8 cellular contexts compared by ENCODE assay signal in the genomic region with DNA sequence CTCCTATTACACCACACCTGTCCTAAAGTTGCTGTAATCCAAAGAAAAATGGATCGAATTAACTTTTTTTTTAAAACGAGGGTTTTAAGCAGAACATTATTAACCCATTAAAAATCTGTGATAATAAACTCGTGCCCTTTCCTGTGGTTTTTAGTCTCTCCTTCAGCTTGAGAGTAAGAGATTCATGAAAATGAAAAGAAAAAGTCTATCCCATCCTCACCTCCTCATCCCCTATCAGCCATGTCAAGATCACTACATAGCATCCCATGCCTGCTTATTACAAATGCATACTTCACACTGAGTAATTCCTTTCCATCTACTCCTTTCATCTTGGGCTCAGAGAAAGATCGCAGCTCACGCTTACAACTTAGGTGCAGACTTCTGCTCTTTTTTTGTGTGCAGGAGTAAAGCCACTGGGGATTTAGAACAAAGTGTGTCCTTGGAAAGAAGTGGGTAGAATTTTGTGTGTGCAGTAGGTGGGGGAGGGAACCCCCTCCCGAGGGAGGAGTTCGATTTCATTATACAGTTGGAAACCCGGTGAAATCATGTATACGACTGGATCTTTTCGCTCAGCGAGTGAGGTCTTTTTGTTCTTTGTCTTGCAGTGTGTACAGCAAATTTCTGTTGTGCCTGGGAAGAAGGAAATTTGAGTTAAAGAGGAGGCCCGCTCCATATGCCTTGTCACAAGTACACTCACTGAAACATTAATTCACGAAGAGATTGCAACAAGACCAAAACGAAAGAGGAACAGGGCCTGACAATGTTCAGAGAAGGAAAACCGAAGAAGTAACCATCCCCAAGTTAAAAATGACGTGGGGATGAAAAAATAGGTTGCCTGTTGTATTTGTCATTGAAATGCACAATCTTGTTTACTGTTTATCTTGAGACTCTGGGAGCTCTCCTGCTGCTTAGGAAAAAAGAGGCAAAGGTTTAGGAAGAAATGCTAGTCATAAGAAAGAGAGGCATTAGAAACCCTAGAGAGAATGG.
DNase-seq lines count a peak whose midpoint lies in the region; ATAC-seq and TF ChIP-seq lines count a peak whose summit lies in the region.

No MANE protein-coding gene starts in this region.

- peak overlapping the region; percentile 74 for H3K4me3 Mint-ChIP-seq in activated CD4-positive, alpha-beta T cell treated with anti-CD3 and anti-CD28 coated beads for 36 hours

- TF ChIP-seq CTCF in RWPE2 (IDR thresholded peaks at IDR 0.05; ENCODE audit: poor library complexity, severe bottlenecking) (no peak), smooth muscle cell (IDR thresholded peaks at IDR 0.05; ENCODE audit: borderline replicate concordance, insufficient read depth, poor library complexity, severe bottlenecking) (no peak)

- peak overlapping the region; percentile 1 for H3K4me3 ChIP-seq in RWPE2 (ENCODE audit: severe bottlenecking)
- peak overlapping the region; percentile 45 for H3K4me3 ChIP-seq in smooth muscle cell

- H3F3A ChIP-seq in smooth muscle cell (ENCODE audit: low read depth) = peaks cover 43% of the 10 kb centered on the region

- no peaks in the 10 kb centered on the region for H3K27me3 Mint-ChIP-seq in activated CD4-positive, alpha-beta T cell treated with anti-CD3 and anti-CD28 coated beads for 36 hours

- H3K4me1 ChIP-seq in RWPE2 (ENCODE audit: insufficient read depth, poor library complexity, severe bottlenecking) (peaks cover 60% of the 10 kb centered on the region), smooth muscle cell (ENCODE audit: low read depth) (peaks cover 62% of the 10 kb centered on the region)

- H3K36me3 ChIP-seq in RWPE2 (ENCODE audit: low read depth) (no peaks in the 10 kb centered on the region), smooth muscle cell (ENCODE audit: low read depth) (no peaks in the 10 kb centered on the region)

- no peaks in the 10 kb centered on the region for H3K9me3 ChIP-seq in RWPE2 (ENCODE audit: severe bottlenecking)
- no peaks in the 10 kb centered on the region for H3K9me3 ChIP-seq in smooth muscle cell (replicated peaks; ENCODE audit: low read depth)

- peak overlapping the region; percentile 81 for H3K4me2 ChIP-seq in smooth muscle cell

- peak; percentile 37 for DNase-seq in activated CD4-positive, alpha-beta T cell treated with anti-CD3 and anti-CD28 coated beads for 36 hours
- DNase-seq in activated CD4-positive, alpha-beta T cell treated with anti-CD3 and anti-CD28 coated beads, Interleukin-2, amount 50 U/mL, for 4 hours = no peak
- DNase-seq in RWPE2 (ENCODE audit: low spot score) = peak; percentile 31
- peak; percentile 54 for DNase-seq in fibroblast of peridontal ligament (ENCODE audit: extremely low read depth)
- DNase-seq in smooth muscle cell (lab: John Stamatoyannopoulos, UW; ENCODE audit: unreplicated experiment) = no peak
- DNase-seq in midbrain (lab: John Stamatoyannopoulos, UW) = no peak
- DNase-seq in activated CD8-positive, alpha-beta memory T cell treated with anti-CD3 and anti-CD28 coated beads, Interleukin-2, amount 50 U/mL, for 4 hours = no peak

- CTCF ChIA-PET in activated CD4-positive, alpha-beta T cell treated with anti-CD3 and anti-CD28 coated beads for 36 hours (lab: Charles Lee) = interaction anchor here (1.2 to 1.9 kb wide), 3 partner anchors 9 to 33 kb away, joined by 3 to 6 read pairs (median 4); no protein-coding TSS in a partner anchor

- no peaks in the 10 kb centered on the region for H3K79me2 ChIP-seq in smooth muscle cell (ENCODE audit: low read depth)

- 27% methylated on average over 16 of the region's 16 CpGs for WGBS in smooth muscle cell (ENCODE audit: low lambda C conversion rate)

- no peaks in the 10 kb centered on the region for H3K27me3 ChIP-seq in RWPE2 (ENCODE audit: insufficient read depth, poor library complexity, severe bottlenecking)
- no peaks in the 10 kb centered on the region for H3K27me3 ChIP-seq in smooth muscle cell (ENCODE audit: low read depth)

- no peaks in the 10 kb centered on the region for H3K9me3 Mint-ChIP-seq in activated CD4-positive, alpha-beta T cell treated with anti-CD3 and anti-CD28 coated beads for 36 hours (ENCODE audit: low read depth)

- ATAC-seq in activated CD4-positive, alpha-beta T cell treated with anti-CD3 and anti-CD28 coated beads for 36 hours = peak; percentile 84
- ATAC-seq in HG03066 (IDR thresholded peaks at IDR 0.05; ENCODE audit: low read depth, unreplicated experiment) (peak; percentile 41), RWPE2 (ENCODE audit: low read depth) (no peak)

- H3K4me1 Mint-ChIP-seq in activated CD4-positive, alpha-beta T cell treated with anti-CD3 and anti-CD28 coated beads for 36 hours = peaks cover 49% of the 10 kb centered on the region

- H3K27ac Mint-ChIP-seq in activated CD4-positive, alpha-beta T cell treated with anti-CD3 and anti-CD28 coated beads for 36 hours = peak overlapping the region; percentile 95

- peak overlapping the region; percentile 90 for H3K9ac ChIP-seq in smooth muscle cell (ENCODE audit: low read depth)

- POLR2A ChIA-PET in activated CD4-positive, alpha-beta T cell treated with anti-CD3 and anti-CD28 coated beads for 36 hours (lab: Charles Lee) = interaction anchor here (0.6 kb wide), 3 partner anchors 21 to 309 kb away, joined by 3 to 6 read pairs (median 4); no protein-coding TSS in a partner anchor

- H3K36me3 Mint-ChIP-seq in activated CD4-positive, alpha-beta T cell treated with anti-CD3 and anti-CD28 coated beads for 36 hours (ENCODE audit: low read depth) = no peaks in the 10 kb centered on the region

- H4K20me1 ChIP-seq in smooth muscle cell (ENCODE audit: low read depth) = no peaks in the 10 kb centered on the region

- peak overlapping the region; percentile 89 for H2AFZ ChIP-seq in smooth muscle cell (ENCODE audit: low read depth)

- intact Hi-C loops in activated CD4-positive, alpha-beta T cell treated with anti-CD3 and anti-CD28 coated beads for 36 hours (cut with DNase I, micrococcal nuclease) = no loop called here

- H3K27ac ChIP-seq in RWPE2 (ENCODE audit: poor library complexity, severe bottlenecking) (peak overlapping the region; percentile 97), smooth muscle cell (ENCODE audit: low read depth) (peak overlapping the region; percentile 99)

Comparison
In these comparisons a context has a peak if more than half of its experiments do, and no peak if none do; other contexts are left out.
1. DNase-seq: peak in activated CD4-positive, alpha-beta T cell treated with anti-CD3 and anti-CD28 coated beads for 36 hours (single experiment), RWPE2 (single experiment) and fibroblast of peridontal ligament (single experiment); none in activated CD4-positive, alpha-beta T cell treated with anti-CD3 and anti-CD28 coated beads, Interleukin-2, amount 50 U/mL, for 4 hours (0 of 2), smooth muscle cell (single experiment), midbrain (single experiment) and activated CD8-positive, alpha-beta memory T cell treated with anti-CD3 and anti-CD28 coated beads, Interleukin-2, amount 50 U/mL, for 4 hours (single experiment).